In genomic region chr16:47715442-47716054, GRCh38 we compare ENCODE assay signal across 25 cellular contexts.
"Had no signal": no experiment of that assay in that cellular context is flagged by ENCODE, and none has a peak within 500 bp of the region (broad histone marks: within the 10 kb centered on the region; RNA-seq: fewer than 3 reads in every experiment).

No MANE protein-coding gene starts in this region.

- H3K27me3 Mint-ChIP-seq: activated CD4-positive, alpha-beta T cell treated with anti-CD3 and anti-CD28 coated beads, Interleukin-2, amount 10 ng/mL, durations not matched to agents 7 days and 5 days had no signal

- H3K27ac Mint-ChIP-seq: activated CD4-positive, alpha-beta memory T cell treated with anti-CD3 and anti-CD28 coated beads for 36 hours; activated CD4-positive, alpha-beta T cell treated with anti-CD3 and anti-CD28 coated beads, Interleukin-2, amount 10 ng/mL, durations not matched to agents 7 days and 5 days; activated naive CD4-positive, alpha-beta T cell treated with anti-CD3 and anti-CD28 coated beads for 36 hours; activated naive CD8-positive, alpha-beta T cell; activated T-helper 17 cell treated with anti-CD3 and anti-CD28 coated beads, Interleukin-2, amount 50 U/mL, for 72 hours had no signal

- H3K36me3 Mint-ChIP-seq: activated CD4-positive, alpha-beta memory T cell treated with anti-CD3 and anti-CD28 coated beads for 36 hours; activated naive CD8-positive, alpha-beta T cell had no signal

- DNase-seq: activated CD4-positive, alpha-beta memory T cell treated with anti-CD3 and anti-CD28 coated beads for 36 hours; activated CD4-positive, alpha-beta T cell treated with anti-CD3 and anti-CD28 coated beads, Interleukin-2, amount 10 ng/mL, durations not matched to agents 7 days and 5 days; activated CD4-positive, CD25-positive, alpha-beta regulatory T cell; activated gamma-delta T cell; activated naive CD4-positive, alpha-beta T cell treated with anti-CD3 and anti-CD28 coated beads for 36 hours; activated T-cell treated with anti-CD3 and anti-CD28 coated beads for 4 hours; activated T-cell treated with anti-CD3 and anti-CD28 coated beads, Interleukin-2, amount 50 U/mL, for 48 hours; cerebellar nuclear complex; KG1; NCI-H1092; NCI-H1436; NCI-H1694 treated with DMSO at 0.1 percent for 48 hours; NCI-H2029 treated with DMSO at 0.1 percent for 48 hours; NCI-H446; NCI-H526; NCI-H774; PC-3; SHP77; T1000 had no signal

- H3K36me3 ChIP-seq: SJSA1 had no signal

- FAIRE-seq: colon, RCC 7860, TTC549 had no signal

- ATAC-seq: activated T-helper 17 cell treated with anti-CD3 and anti-CD28 coated beads, Interleukin-2, amount 50 U/mL, for 72 hours; PC-3 had no signal

- H3K4me3 ChIP-seq: SJSA1 had no signal

- H3K9me3 Mint-ChIP-seq: activated CD4-positive, alpha-beta memory T cell treated with anti-CD3 and anti-CD28 coated beads for 36 hours; activated CD4-positive, alpha-beta T cell treated with anti-CD3 and anti-CD28 coated beads, Interleukin-2, amount 10 ng/mL, durations not matched to agents 7 days and 5 days; activated T-helper 17 cell treated with anti-CD3 and anti-CD28 coated beads, Interleukin-2, amount 50 U/mL, for 72 hours had no signal

- H3K27ac ChIP-seq: SJSA1 had no signal

- H3K9me3 ChIP-seq: SJSA1 had no signal

- H3K4me3 Mint-ChIP-seq: activated CD4-positive, alpha-beta memory T cell treated with anti-CD3 and anti-CD28 coated beads for 36 hours; activated CD4-positive, alpha-beta T cell treated with anti-CD3 and anti-CD28 coated beads, Interleukin-2, amount 10 ng/mL, durations not matched to agents 7 days and 5 days; activated naive CD4-positive, alpha-beta T cell treated with anti-CD3 and anti-CD28 coated beads for 36 hours; activated naive CD8-positive, alpha-beta T cell; activated T-helper 17 cell treated with anti-CD3 and anti-CD28 coated beads, Interleukin-2, amount 50 U/mL, for 72 hours had no signal

- H3K27me3 ChIP-seq: SJSA1 had no signal
